Comparison of ENCODE assay signal across 11 cellular contexts in genomic region chr10:21510218-21511070, GRCh38. TPM values are rescaled to one million over a fixed set of nuclear protein-coding genes. Genes with fewer than 3 reads are reported as not detected.
DNase-seq lines count a peak whose midpoint lies in the region; ATAC-seq and TF ChIP-seq lines count a peak whose summit lies in the region.
"Had no signal": no experiment of that assay in that cellular context is flagged by ENCODE, and none has a peak within 500 bp of the region (broad histone marks: within the 10 kb centered on the region; RNA-seq: fewer than 3 reads in every experiment).

No MANE protein-coding gene starts in this region.

- H3K4me3 ChIP-seq in fibroblast of pulmonary artery (replicated peaks; ENCODE audit: low read depth, low read length) (peak overlapping the region; percentile 22), tibial artery (peak overlapping the region; percentile 40 to 49)

- H3K4me1 Mint-ChIP-seq in mesothelial cell of epicardium = peaks cover 83% of the 10 kb centered on the region
- no peaks in the 10 kb centered on the region for H3K4me1 Mint-ChIP-seq in activated CD8-positive, alpha-beta T cell treated with anti-CD3 and anti-CD28 coated beads, Interleukin-2, amount 10 ng/mL, durations not matched to agents 7 days and 5 days (ENCODE audit: low read depth)

- H3K27me3 Mint-ChIP-seq in mesothelial cell of epicardium (ENCODE audit: low read depth) = no peaks in the 10 kb centered on the region
- H3K27me3 Mint-ChIP-seq in activated CD8-positive, alpha-beta T cell treated with anti-CD3 and anti-CD28 coated beads, Interleukin-2, amount 10 ng/mL, durations not matched to agents 7 days and 5 days (ENCODE audit: low read depth) = peaks cover 63% of the 10 kb centered on the region

- no peaks in the 10 kb centered on the region for H3K9me3 ChIP-seq in tibial artery

- CTCF ChIA-PET in activated CD8-positive, alpha-beta T cell treated with anti-CD3 and anti-CD28 coated beads, Interleukin-2, amount 10 ng/mL, durations not matched to agents 7 days and 5 days (lab: Charles Lee) = interaction anchor here (0.6 kb wide), 1 partner anchor 891 kb away, joined by 3 read pairs; no protein-coding TSS in a partner anchor

- H3K4me3 Mint-ChIP-seq in mesothelial cell of epicardium = peak overlapping the region; percentile 62
- H3K4me3 Mint-ChIP-seq in activated CD8-positive, alpha-beta T cell treated with anti-CD3 and anti-CD28 coated beads, Interleukin-2, amount 10 ng/mL, durations not matched to agents 7 days and 5 days = no peak overlapping the region
- H3K4me3 Mint-ChIP-seq: naive thymus-derived CD4-positive, alpha-beta T cell had no signal

- H3K27ac ChIP-seq in tibial artery = peak overlapping the region; percentile 5 to 8
- H3K27ac ChIP-seq: VCaP had no signal

- intact Hi-C loops in tibial artery (cut with DNase I; ENCODE audit: low total_unique reads) = loop anchor here (10.0 kb wide), 2 partner anchors 734 to 924 kb away; no protein-coding TSS in a partner anchor

- H3K27ac Mint-ChIP-seq in mesothelial cell of epicardium = peak overlapping the region; percentile 92
- no peak overlapping the region for H3K27ac Mint-ChIP-seq in activated CD8-positive, alpha-beta T cell treated with anti-CD3 and anti-CD28 coated beads, Interleukin-2, amount 10 ng/mL, durations not matched to agents 7 days and 5 days
- H3K27ac Mint-ChIP-seq: naive thymus-derived CD4-positive, alpha-beta T cell had no signal

- no peaks in the 10 kb centered on the region for H3K36me3 ChIP-seq in tibial artery

- ATAC-seq in HG03039 (IDR thresholded peaks at IDR 0.05; ENCODE audit: unreplicated experiment) = no peak
- no peak for ATAC-seq in activated CD8-positive, alpha-beta T cell treated with anti-CD3 and anti-CD28 coated beads, Interleukin-2, amount 10 ng/mL, durations not matched to agents 7 days and 5 days
- ATAC-seq: naive thymus-derived CD4-positive, alpha-beta T cell had no signal

- peaks cover 0 to 6% (median 5%) of the 10 kb centered on the region in 4 donors for H3K4me1 ChIP-seq in tibial artery

- POLR2A ChIA-PET in activated CD8-positive, alpha-beta T cell treated with anti-CD3 and anti-CD28 coated beads, Interleukin-2, amount 10 ng/mL, durations not matched to agents 7 days and 5 days (lab: Charles Lee) = interaction anchor here (0.5 kb wide), 1 partner anchor 11 kb away, joined by 3 read pairs; no protein-coding TSS in a partner anchor

- no peaks in the 10 kb centered on the region for H3K9me3 Mint-ChIP-seq in mesothelial cell of epicardium
- no peaks in the 10 kb centered on the region for H3K9me3 Mint-ChIP-seq in activated CD8-positive, alpha-beta T cell treated with anti-CD3 and anti-CD28 coated beads, Interleukin-2, amount 10 ng/mL, durations not matched to agents 7 days and 5 days (ENCODE audit: insufficient read depth)
- H3K9me3 Mint-ChIP-seq: naive thymus-derived CD4-positive, alpha-beta T cell had no signal

- TF ChIP-seq CTCF in fibroblast of pulmonary artery (IDR thresholded peaks at IDR 0.05; ENCODE audit: low read length, missing control alignments) (no peak), mesothelial cell of epicardium (IDR thresholded peaks at IDR 0.05; ENCODE audit: unreplicated experiment) (no peak), tibial artery (IDR thresholded peaks at IDR 0.05) (no peak)

- DNase-seq in fibroblast of pulmonary artery (ENCODE audit: low read depth) = no peak
- DNase-seq in mesothelial cell of epicardium (ENCODE audit: low spot score in 2 of 2, unreplicated experiment in 2 of 2) = no peak
- DNase-seq in tibial artery = no peak
- DNase-seq in D341Med (ENCODE audit: low spot score) = no peak
- DNase-seq in activated CD8-positive, alpha-beta T cell treated with anti-CD3 and anti-CD28 coated beads, Interleukin-2, amount 10 ng/mL, durations not matched to agents 7 days and 5 days = no peak
- DNase-seq in germinal center (ENCODE audit: low spot score) = no peak
- DNase-seq: naive thymus-derived CD4-positive, alpha-beta T cell; NCI-H510A treated with DMSO at 0.1 percent for 48 hours had no signal

- H3K27me3 ChIP-seq in tibial artery = peaks cover 0 to 59% of the 10 kb centered on the region in 2 donors

- H3K36me3 Mint-ChIP-seq in mesothelial cell of epicardium = no peaks in the 10 kb centered on the region
- no peaks in the 10 kb centered on the region for H3K36me3 Mint-ChIP-seq in activated CD8-positive, alpha-beta T cell treated with anti-CD3 and anti-CD28 coated beads, Interleukin-2, amount 10 ng/mL, durations not matched to agents 7 days and 5 days (ENCODE audit: low read depth)

TF ChIP-seq in PFSK-1, 5 proteins besides CTCF, POLR2A, EP300 and RAD21:
- peak; percentile 49 for TF ChIP-seq FOXP2 (optimal IDR thresholded peaks at IDR 0.05; ENCODE audit: borderline replicate concordance, extremely low read depth, extremely low read length, insufficient read depth)
- TF ChIP-seq POLR2AphosphoS5 (IDR thresholded peaks at IDR 0.05; ENCODE audit: low read depth, low read length) = no peak; the same call in 1 of the 2 replicates

RNA-seq across cellular contexts. Expression of gene SKIDA1, which starts 15.0 kb away (rescaled TPM):
- 1.8 TPM for polyA plus RNA-seq in PFSK-1 (2012; ENCODE audit: insufficient read length, low read depth)
- 9.7 to 10.4 TPM (median 9.7 TPM) in 3 replicates for total RNA-seq in mesothelial cell of epicardium
- under 1 TPM; 0.10 to 0.11 TPM for total RNA-seq in activated CD8-positive, alpha-beta T cell treated with anti-CD3 and anti-CD28 coated beads, Interleukin-2, amount 10 ng/mL, durations not matched to agents 7 days and 5 days

RNA-seq across cellular contexts. Expression of gene MLLT10, which starts 23.6 kb away (rescaled TPM):
- 61.1 TPM for polyA plus RNA-seq in PFSK-1 (2012; ENCODE audit: insufficient read length, low read depth)
- 56.1 to 64.4 TPM (median 62.5 TPM) in 3 replicates for total RNA-seq in mesothelial cell of epicardium
- total RNA-seq in activated CD8-positive, alpha-beta T cell treated with anti-CD3 and anti-CD28 coated beads, Interleukin-2, amount 10 ng/mL, durations not matched to agents 7 days and 5 days = 10 to 100 TPM; 46.0 to 47.1 TPM
